In genomic region chr11:47216141-47216798, GRCh38 we compare ENCODE assay signal across 8 cellular contexts. TPM values are rescaled to one million over a fixed set of nuclear protein-coding genes. Genes with fewer than 3 reads are reported as not detected.
DNase-seq lines count a peak whose midpoint lies in the region; ATAC-seq, FAIRE-seq and TF ChIP-seq lines count a peak whose summit lies in the region.

No MANE protein-coding gene starts in this region.

- no peak for FAIRE-seq in keratinocyte (lab: Jason Lieb, UNC)

- no peaks in the 10 kb centered on the region for H3K9me3 ChIP-seq in SU-DHL-6 (ENCODE audit: insufficient read depth, low read length)
- no peaks in the 10 kb centered on the region for H3K9me3 ChIP-seq in ascending aorta
- H3K9me3 ChIP-seq in keratinocyte (ENCODE audit: control insufficient read depth, low read depth, low read length), result no peaks in the 10 kb centered on the region

- H3K4me2 ChIP-seq in SU-DHL-6 (ENCODE audit: low read depth, low read length, poor library complexity, severe bottlenecking) (peak overlapping the region; percentile 92), keratinocyte (ENCODE audit: control insufficient read depth, extremely low read depth, insufficient read depth, low read depth, low read length) (peak overlapping the region; percentile 98)

- peak overlapping the region; percentile 65 for H3K4me3 ChIP-seq in SU-DHL-6 (ENCODE audit: insufficient read depth, low read length, poor library complexity, severe bottlenecking)
- peak overlapping the region; percentile 61 to 72 for H3K4me3 ChIP-seq in ascending aorta
- H3K4me3 ChIP-seq in keratinocyte (ENCODE audit: control insufficient read depth in 2 of 3, extremely low read depth in 1 of 3, insufficient read depth in 2 of 3, low read depth in 1 of 3, low read length in 3 of 3), result peak overlapping the region; percentile 52 to 96 (median 88)

- H2AFZ ChIP-seq in SU-DHL-6 (ENCODE audit: low read depth, low read length, severe bottlenecking), result no peak overlapping the region
- peak overlapping the region; percentile 41 for H2AFZ ChIP-seq in keratinocyte (ENCODE audit: control insufficient read depth, low read length)

- H4K20me1 ChIP-seq in SU-DHL-6 (ENCODE audit: low read depth, low read length) (no peaks in the 10 kb centered on the region), keratinocyte (ENCODE audit: control insufficient read depth, extremely low read depth, insufficient read depth, low read length) (no peaks in the 10 kb centered on the region)

- intact Hi-C loops in ascending aorta (cut with DNase I), result loop anchor here (1.0 kb wide), 1 partner anchor 39 kb away; no protein-coding TSS in a partner anchor

- TF ChIP-seq CTCF in SU-DHL-6 (IDR thresholded peaks at IDR 0.05; ENCODE audit: insufficient read depth, low read length, poor library complexity, severe bottlenecking) (no peak), ascending aorta (IDR thresholded peaks at IDR 0.05) (no peak), keratinocyte (optimal IDR thresholded peaks at IDR 0.05 in 1 of 3, IDR thresholded peaks at IDR 0.05 in 1 of 3, conservative IDR thresholded peaks at IDR 0.05 in 1 of 3; ENCODE audit: extremely low read depth in 1 of 3, insufficient read depth in 2 of 3, low read length in 3 of 3) (peak in 1 of 3 experiments; percentile 22)

- ATAC-seq in HG03342 (IDR thresholded peaks at IDR 0.05; ENCODE audit: unreplicated experiment) (peak; percentile 39), HG02938 (IDR thresholded peaks at IDR 0.05; ENCODE audit: unreplicated experiment) (no peak)

- H3K9me1 ChIP-seq in keratinocyte (ENCODE audit: control insufficient read depth, extremely low read depth, insufficient read depth, low read length), result no peaks in the 10 kb centered on the region

- peak; percentile 11 for DNase-seq in DMS153 (lab: John Stamatoyannopoulos, UW)
- no peak for DNase-seq in DMS153 treated with DMSO at 0.1 percent for 48 hours (lab: John Stamatoyannopoulos, UW; ENCODE audit: unreplicated experiment)
- DNase-seq in ascending aorta (ENCODE audit: low spot score in 2 of 2), result peak in 1 of 2 donors; percentile 84
- DNase-seq in keratinocyte (ENCODE audit: low read depth, low spot score), result no peak
- peak; percentile 56 to 62 for DNase-seq in stimulated activated CD4-positive, alpha-beta T cell treated with anti-CD3 and anti-CD28 coated beads, Interleukin-15, amount 100 ng/mL, for 48 hours (ENCODE audit: low read depth in 2 of 2)

- H3K9me2 ChIP-seq in SU-DHL-6 (replicated peaks; ENCODE audit: insufficient read depth, low read length), result no peaks in the 10 kb centered on the region

- H3K36me3 ChIP-seq in SU-DHL-6 (ENCODE audit: low read length) (peaks cover 5% of the 10 kb centered on the region), ascending aorta (peaks cover 13 to 35% of the 10 kb centered on the region in 2 donors), keratinocyte (ENCODE audit: control insufficient read depth in 2 of 2, extremely low read depth in 1 of 2, insufficient read depth in 2 of 2, low read length in 2 of 2) (peaks cover 0 to 9% of the 10 kb centered on the region in 2 experiments)

- H3F3A ChIP-seq in SU-DHL-6 (ENCODE audit: insufficient read depth), result peaks cover 25% of the 10 kb centered on the region

- peak overlapping the region; percentile 95 for H3K9ac ChIP-seq in SU-DHL-6 (ENCODE audit: low read length)
- H3K9ac ChIP-seq in keratinocyte (ENCODE audit: control insufficient read depth, extremely low read depth, insufficient read depth, low read length), result peak overlapping the region; percentile 98

- peaks cover 7 to 27% of the 10 kb centered on the region in 2 donors for H3K4me1 ChIP-seq in ascending aorta
- peaks cover 31% of the 10 kb centered on the region for H3K4me1 ChIP-seq in keratinocyte (ENCODE audit: control insufficient read depth, extremely low read depth, insufficient read depth, low read length)

- H3K27me3 ChIP-seq in SU-DHL-6 (ENCODE audit: low read length) (no peaks in the 10 kb centered on the region), ascending aorta (no peaks in the 10 kb centered on the region), keratinocyte (ENCODE audit: control insufficient read depth, extremely low read depth, insufficient read depth, low read length) (no peaks in the 10 kb centered on the region)

- H3K27ac ChIP-seq in SU-DHL-6 (ENCODE audit: low read depth, low read length) (peak overlapping the region; percentile 92), ascending aorta (peak overlapping the region; percentile 95 to 97), keratinocyte (ENCODE audit: control insufficient read depth, insufficient read depth, low read length) (peak overlapping the region; percentile 99)

- H3K79me2 ChIP-seq in SU-DHL-6 (ENCODE audit: insufficient read depth, low read length) (peaks cover 30% of the 10 kb centered on the region), keratinocyte (ENCODE audit: control insufficient read depth, insufficient read depth, low read length) (peaks cover 32% of the 10 kb centered on the region)

- dilution Hi-C loops in keratinocyte (cut with MboI; ENCODE audit: extremely low pct_ligation_motif_present, low sequenced_read_pairs), result no loop called here

RNA-seq across cellular contexts. Expression of gene DDB2, which starts 1.5 kb away (rescaled TPM):
- total RNA-seq in ascending aorta, result 22.6 TPM
- 34.9 to 50.5 TPM (median 45.0 TPM) in 3 replicates for polyA plus RNA-seq in keratinocyte
- polyA plus RNA-seq in keratinocyte (2011; ENCODE audit: low read depth), result 19.0 TPM
- polyA plus RNA-seq in keratinocyte (2011; cell fraction: cytosol; rRNA removed), result 24.3 and 24.8 TPM in 2 replicates
- polyA plus RNA-seq in keratinocyte (2011; cell fraction: nucleus; rRNA removed), result 60.4 and 68.2 TPM in 2 replicates
- 42.5 and 55.8 TPM in 2 replicates for polyA plus RNA-seq in keratinocyte (2012; ENCODE audit: low replicate concordance)
- polyA minus RNA-seq in keratinocyte, result 22.4 to 33.0 TPM (median 23.0 TPM) in 3 replicates
- 26.9 TPM for polyA minus RNA-seq in keratinocyte (2011; cell fraction: cytosol; rRNA and poly(A)+ RNA removed)
- polyA minus RNA-seq in keratinocyte (2011; cell fraction: nucleus; rRNA and poly(A)+ RNA removed), result 11.2 and 18.9 TPM in 2 replicates

RNA-seq across cellular contexts. Expression of gene PACSIN3, which starts 30.0 kb away (rescaled TPM):
- total RNA-seq in ascending aorta, result 32.7 TPM
- polyA plus RNA-seq in keratinocyte, result 28.1 to 32.9 TPM (median 32.6 TPM) in 3 replicates
- 15.0 TPM for polyA plus RNA-seq in keratinocyte (2011; ENCODE audit: low read depth)
- polyA plus RNA-seq in keratinocyte (2011; cell fraction: cytosol; rRNA removed), result 15.6 and 31.4 TPM in 2 replicates
- polyA plus RNA-seq in keratinocyte (2011; cell fraction: nucleus; rRNA removed), result 22.3 and 30.1 TPM in 2 replicates
- 28.0 and 53.4 TPM in 2 replicates for polyA plus RNA-seq in keratinocyte (2012; ENCODE audit: low replicate concordance)
- polyA minus RNA-seq in keratinocyte, result 15.2 to 37.6 TPM (median 20.1 TPM) in 3 replicates
- 55.4 TPM for polyA minus RNA-seq in keratinocyte (2011; cell fraction: cytosol; rRNA and poly(A)+ RNA removed)
- 13.3 and 14.3 TPM in 2 replicates for polyA minus RNA-seq in keratinocyte (2011; cell fraction: nucleus; rRNA and poly(A)+ RNA removed)

RNA-seq across cellular contexts. Expression of gene ACP2, which starts 32.3 kb away (rescaled TPM):
- total RNA-seq in ascending aorta, result 63.3 TPM
- polyA plus RNA-seq in keratinocyte, result 10.9 to 19.8 TPM (median 11.5 TPM) in 3 replicates
- polyA plus RNA-seq in keratinocyte (2011; ENCODE audit: low read depth), result 2.9 TPM
- 8.1 and 8.9 TPM in 2 replicates for polyA plus RNA-seq in keratinocyte (2011; cell fraction: cytosol; rRNA removed)
- polyA plus RNA-seq in keratinocyte (2011; cell fraction: nucleus; rRNA removed), result 36.2 and 36.6 TPM in 2 replicates
- polyA plus RNA-seq in keratinocyte (2012; ENCODE audit: low replicate concordance), result 7.8 and 18.1 TPM in 2 replicates
- polyA minus RNA-seq in keratinocyte, result 16.9 to 37.7 TPM (median 21.1 TPM) in 3 replicates
- 17.3 TPM for polyA minus RNA-seq in keratinocyte (2011; cell fraction: cytosol; rRNA and poly(A)+ RNA removed)
- polyA minus RNA-seq in keratinocyte (2011; cell fraction: nucleus; rRNA and poly(A)+ RNA removed), result 30.0 and 37.2 TPM in 2 replicates

RNA-seq across cellular contexts. Expression of gene ARFGAP2, which starts 39.6 kb away (rescaled TPM):
- 66.1 TPM for total RNA-seq in ascending aorta
- polyA plus RNA-seq in keratinocyte, result 51.0 to 79.9 TPM (median 55.2 TPM) in 3 replicates
- 39.7 TPM for polyA plus RNA-seq in keratinocyte (2011; ENCODE audit: low read depth)
- polyA plus RNA-seq in keratinocyte (2011; cell fraction: cytosol; rRNA removed), result 35.1 and 48.3 TPM in 2 replicates
- 118 and 129 TPM in 2 replicates for polyA plus RNA-seq in keratinocyte (2011; cell fraction: nucleus; rRNA removed)
- polyA plus RNA-seq in keratinocyte (2012; ENCODE audit: low replicate concordance), result 55.3 and 67.5 TPM in 2 replicates
- 75.8 to 109 TPM (median 82.7 TPM) in 3 replicates for polyA minus RNA-seq in keratinocyte
- 41.2 TPM for polyA minus RNA-seq in keratinocyte (2011; cell fraction: cytosol; rRNA and poly(A)+ RNA removed)
- polyA minus RNA-seq in keratinocyte (2011; cell fraction: nucleus; rRNA and poly(A)+ RNA removed), result 55.5 and 67.6 TPM in 2 replicates

RNA-seq across cellular contexts. Expression of gene NR1H3, which starts 41.5 kb away (rescaled TPM):
- total RNA-seq in ascending aorta, result 92.4 TPM
- polyA plus RNA-seq in keratinocyte, result 7.6 to 10.3 TPM (median 9.1 TPM) in 3 replicates
- polyA plus RNA-seq in keratinocyte (2011; ENCODE audit: low read depth), result 2.2 TPM
- 6.0 and 7.4 TPM in 2 replicates for polyA plus RNA-seq in keratinocyte (2011; cell fraction: cytosol; rRNA removed)
- 8.8 and 9.0 TPM in 2 replicates for polyA plus RNA-seq in keratinocyte (2011; cell fraction: nucleus; rRNA removed)
- 6.9 and 7.3 TPM in 2 replicates for polyA plus RNA-seq in keratinocyte (2012; ENCODE audit: low replicate concordance)
- 7.3 to 9.1 TPM (median 8.9 TPM) in 3 replicates for polyA minus RNA-seq in keratinocyte
- polyA minus RNA-seq in keratinocyte (2011; cell fraction: cytosol; rRNA and poly(A)+ RNA removed), result 5.0 TPM
- 2.4 and 5.2 TPM in 2 replicates for polyA minus RNA-seq in keratinocyte (2011; cell fraction: nucleus; rRNA and poly(A)+ RNA removed)

Comparison
In these comparisons a context has a peak if more than half of its experiments do, and no peak if none do; other contexts are left out.
1. DNase-seq: peak in DMS153 (single experiment) and stimulated activated CD4-positive, alpha-beta T cell treated with anti-CD3 and anti-CD28 coated beads, Interleukin-15, amount 100 ng/mL, for 48 hours (2 of 2); none in DMS153 treated with DMSO at 0.1 percent for 48 hours (single experiment) and keratinocyte (single experiment).
2. Peak in every context shown above with its lines, with median percentiles within 50 percentile points of each other: H3K27ac ChIP-seq and H3K4me3 ChIP-seq.